1 cellular context compared by ENCODE assay signal in genomic region chr14:68817513-68818212, GRCh38.
TF ChIP-seq lines count a peak whose summit lies in the region.

No MANE protein-coding gene starts in this region.

TF ChIP-seq in K562, 482 proteins besides CTCF, POLR2A, EP300 and RAD21 (continued from another document):
- no peak for TF ChIP-seq MGA (IDR thresholded peaks at IDR 0.05)
- TF ChIP-seq ZKSCAN1 (IDR thresholded peaks at IDR 0.05; ENCODE audit: low read depth, low read length) = peak; percentile 72; the same call in 1 of the 2 replicates
